In genomic region chr6:132107896-132108295, GRCh38 we compare ENCODE assay signal across 27 cellular contexts.
"Had no signal": no experiment of that assay in that cellular context is flagged by ENCODE, and none has a peak within 500 bp of the region (broad histone marks: within the 10 kb centered on the region; RNA-seq: fewer than 3 reads in every experiment).

No MANE protein-coding gene starts in this region.

- DNase-seq: activated CD4-positive, alpha-beta memory T cell treated with anti-CD3 and anti-CD28 coated beads, Interleukin-2, amount 10 ng/mL, durations not matched to agents 7 days and 5 days; activated CD4-positive, alpha-beta T cell treated with anti-CD3 and anti-CD28 coated beads for 36 hours; activated CD4-positive, alpha-beta T cell treated with anti-CD3 and anti-CD28 coated beads, Interleukin-2, amount 10 ng/mL, durations not matched to agents 24 days and 14 days; activated CD4-positive, alpha-beta T cell treated with anti-CD3 and anti-CD28 coated beads, Interleukin-2, amount 50 U/mL, for 4 hours; activated CD4-positive, CD25-positive, alpha-beta regulatory T cell; activated CD4-positive, CD25-positive, alpha-beta regulatory T cell treated with anti-CD3 and anti-CD28 coated beads, Interleukin-2, amount 50 U/mL, for 72 hours; activated CD8-positive, alpha-beta memory T cell treated with anti-CD3 and anti-CD28 coated beads, Interleukin-2, amount 50 U/mL, for 48 hours; activated gamma-delta T cell; activated naive CD4-positive, alpha-beta T cell; activated naive CD4-positive, alpha-beta T cell treated with anti-CD3 and anti-CD28 coated beads, Interleukin-2, amount 50 U/mL, for 16 hours; activated T-cell treated with anti-CD3 and anti-CD28 coated beads for 4 hours; activated T-cell treated with anti-CD3 and anti-CD28 coated beads, Interleukin-2, amount 50 U/mL, for 24 hours; activated T-cell treated with anti-CD3 and anti-CD28 coated beads, Interleukin-2, amount 50 U/mL, for 72 hours; amniotic stem cell; anterior cingulate cortex; body of pancreas; central memory CD4-positive, alpha-beta T cell; cerebellar nuclear complex; colonic mucosa; effector CD8-positive, alpha-beta T cell; foreskin keratinocyte; gastrocnemius medialis; glutamatergic neuron; heart left ventricle; T-helper 1 cell; T-helper 17 cell; T1000 had no signal
